In the genomic region with DNA sequence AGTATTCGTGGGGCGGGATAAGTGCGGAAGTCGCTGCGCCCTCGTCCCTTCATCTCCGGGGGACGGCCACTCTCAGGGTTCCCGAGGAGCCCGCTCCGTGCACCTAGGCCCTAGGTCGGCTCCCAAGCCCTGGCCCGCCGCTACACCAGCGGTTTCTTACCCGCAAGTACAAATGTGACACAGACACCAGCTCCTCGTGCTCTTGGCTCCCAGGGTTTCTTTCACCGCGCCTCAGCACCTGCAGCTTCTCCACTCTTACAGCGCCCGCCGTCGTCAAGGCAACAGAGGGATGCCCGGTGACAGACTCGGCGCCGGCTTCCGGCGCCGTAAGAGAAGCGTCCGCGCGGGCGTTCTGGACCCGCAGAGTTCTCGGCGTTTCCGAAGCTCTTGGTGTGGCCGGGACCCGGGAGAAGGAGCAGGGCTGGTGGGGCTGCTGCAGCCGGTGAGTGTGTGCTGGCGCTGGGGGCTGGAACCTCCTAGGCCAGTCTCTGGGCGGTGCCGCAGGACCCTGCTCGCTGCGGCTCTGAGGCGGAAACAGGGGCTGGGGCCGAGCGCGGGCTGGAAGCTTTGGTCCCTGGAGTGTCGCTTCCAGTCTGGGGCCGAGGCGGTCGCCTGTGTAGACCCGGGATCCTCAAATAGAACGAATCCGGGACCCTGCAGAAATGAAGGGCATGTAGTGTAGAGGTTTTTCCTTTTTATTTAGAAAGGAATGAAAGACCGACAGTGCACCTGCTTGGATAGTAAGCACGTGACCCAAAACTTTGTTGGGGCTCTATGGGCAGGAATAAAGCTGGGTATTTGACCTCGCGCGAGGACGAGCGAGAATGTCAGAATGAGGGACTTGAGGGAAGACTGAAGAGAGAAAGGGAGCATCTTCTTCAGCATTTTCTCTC, we compare ENCODE assay signal across 8 cellular contexts.
DNase-seq lines count a peak whose midpoint lies in the region; ATAC-seq and TF ChIP-seq lines count a peak whose summit lies in the region.

No MANE protein-coding gene starts in this region.

- CTCF ChIA-PET in Caco-2 (lab: Charles Lee), result no interaction called here

- in situ Hi-C loops in gastrocnemius medialis (cut with MboI; ENCODE audit: low sequenced_read_pairs in 4 of 4), result no loop called here

- H3K4me3 Mint-ChIP-seq in Caco-2 (ENCODE audit: unreplicated experiment), result no peak overlapping the region

- no peaks in the 10 kb centered on the region for H3K36me3 ChIP-seq in Peyer's patch
- H3K36me3 ChIP-seq in adipocyte (ENCODE audit: control insufficient read depth, insufficient read depth, low read length, severe bottlenecking), result no peaks in the 10 kb centered on the region
- H3K36me3 ChIP-seq in gastrocnemius medialis, result no peaks in the 10 kb centered on the region
- no peaks in the 10 kb centered on the region for H3K36me3 ChIP-seq in Caco-2 (ENCODE audit: control insufficient read depth, insufficient read depth, low read length)

- no peak for TF ChIP-seq CTCF in Peyer's patch (IDR thresholded peaks at IDR 0.05)
- TF ChIP-seq CTCF in gastrocnemius medialis (IDR thresholded peaks at IDR 0.05 in 4 of 5, conservative IDR thresholded peaks at IDR 0.05 in 1 of 5), result no peak
- TF ChIP-seq CTCF in Caco-2 (IDR thresholded peaks at IDR 0.05; ENCODE audit: insufficient read depth in 1 of 2, low read depth in 1 of 2, low read length in 1 of 2, severe bottlenecking in 1 of 2, unreplicated experiment in 1 of 2), result no peak

- H3K27me3 ChIP-seq in Peyer's patch (peaks cover 0 to 5% of the 10 kb centered on the region in 2 donors), adipocyte (replicated peaks; ENCODE audit: control insufficient read depth, insufficient read depth, low read length) (peaks cover 3% of the 10 kb centered on the region), gastrocnemius medialis (peaks cover 24 to 42% (median 26%) of the 10 kb centered on the region in 3 donors), Caco-2 (replicated peaks; ENCODE audit: control insufficient read depth, insufficient read depth, low read length) (no peaks in the 10 kb centered on the region)

- H3K4me3 ChIP-seq in Peyer's patch, result peak overlapping the region in 3 of 4 donors; percentile 4 to 46 (median 35)
- H3K4me3 ChIP-seq in adipocyte (ENCODE audit: low read length), result peak overlapping the region; percentile 78
- H3K4me3 ChIP-seq in iPS-11a (ENCODE audit: low read depth, low read length), result peak overlapping the region; percentile 53
- peak overlapping the region; percentile 36 to 49 (median 45) for H3K4me3 ChIP-seq in gastrocnemius medialis
- H3K4me3 ChIP-seq in Caco-2 (ENCODE audit: low read depth, low read length), result no peak overlapping the region

- peaks cover 17% of the 10 kb centered on the region for H3K27me3 Mint-ChIP-seq in Caco-2 (ENCODE audit: insufficient read depth, unreplicated experiment)

- TF ChIP-seq POLR2A in Peyer's patch (IDR thresholded peaks at IDR 0.05), result no peak
- no peak for TF ChIP-seq POLR2A in gastrocnemius medialis (IDR thresholded peaks at IDR 0.05)

- intact Hi-C loops in gastrocnemius medialis (cut with DNase I; ENCODE audit: low total_unique reads), result no loop called here
- intact Hi-C loops in Caco-2 (cut with micrococcal nuclease; ENCODE audit: unreplicated experiment), result no loop called here

- POLR2A ChIA-PET in Caco-2 (lab: Charles Lee), result no interaction called here

- H3K4me1 ChIP-seq in Peyer's patch (peaks cover 0 to 6% (median 0%) of the 10 kb centered on the region in 4 donors), adipocyte (ENCODE audit: control insufficient read depth, insufficient read depth, low read length) (no peaks in the 10 kb centered on the region), gastrocnemius medialis (peaks cover 0 to 4% of the 10 kb centered on the region in 2 donors), Caco-2 (no peaks in the 10 kb centered on the region)

- no peaks in the 10 kb centered on the region for H3K9me3 Mint-ChIP-seq in Caco-2 (ENCODE audit: unreplicated experiment)

- no peaks in the 10 kb centered on the region for H3K36me3 Mint-ChIP-seq in Caco-2 (ENCODE audit: insufficient read depth, unreplicated experiment)

- H3K27ac ChIP-seq in Peyer's patch (no peak overlapping the region), gastrocnemius medialis (no peak overlapping the region)

- no peak overlapping the region for H3K27ac Mint-ChIP-seq in Caco-2 (ENCODE audit: unreplicated experiment)

- DNase-seq in NCI-H1694 treated with DMSO at 0.1 percent for 48 hours (lab: John Stamatoyannopoulos, UW) (peak; percentile 2), NCI-H1694 (lab: John Stamatoyannopoulos, UW) (no peak), Peyer's patch (peak in 2 of 3 donors; percentile 46 to 47), adipocyte (ENCODE audit: low read depth) (peak; percentile 24), gastrocnemius medialis (no peak), Caco-2 (no peak)

- ATAC-seq in HG03196 (IDR thresholded peaks at IDR 0.05; ENCODE audit: unreplicated experiment), result peak; percentile 94
- no peak for ATAC-seq in gastrocnemius medialis

- no TSS peak for BruUV-seq in Caco-2 (replicated peaks; lab: Mats Ljungman, UMichigan)

- no peaks in the 10 kb centered on the region for H3K4me1 Mint-ChIP-seq in Caco-2 (ENCODE audit: low read depth, unreplicated experiment)

- H3K9me3 ChIP-seq in Peyer's patch, result no peaks in the 10 kb centered on the region
- no peaks in the 10 kb centered on the region for H3K9me3 ChIP-seq in adipocyte (ENCODE audit: control insufficient read depth, low read length)
- H3K9me3 ChIP-seq in gastrocnemius medialis, result no peaks in the 10 kb centered on the region
- H3K9me3 ChIP-seq in Caco-2, result no peaks in the 10 kb centered on the region

- no peak overlapping the region for H3K9ac ChIP-seq in adipocyte (ENCODE audit: low read length)

Comparison
In these comparisons a context has a peak if more than half of its experiments do, and no peak if none do; other contexts are left out.
1. DNase-seq: peak in NCI-H1694 treated with DMSO at 0.1 percent for 48 hours (single experiment), Peyer's patch (2 of 3) and adipocyte (single experiment); none in NCI-H1694 (single experiment), gastrocnemius medialis (0 of 2) and Caco-2 (0 of 2).